Comparison of ENCODE assay signal across 1 cellular context in genomic region chr7:137934941-137935848, GRCh38.
TF ChIP-seq lines count a peak whose summit lies in the region.

No MANE protein-coding gene starts in this region.

TF ChIP-seq in GM12878, 131 proteins besides CTCF, POLR2A, EP300 and RAD21 (continued from another document):
- TF ChIP-seq MLLT1 (IDR thresholded peaks at IDR 0.05) = 0 out of 2 replicates have a peak, but pooled peaks have one; percentile 13
- TF ChIP-seq CBX5 (IDR thresholded peaks at IDR 0.05; ENCODE audit: low read depth) = no peak; the same call in 1 of the 2 replicates
- 0 out of 2 replicates have a peak, but pooled peaks have one; percentile 9 for TF ChIP-seq CREB1 (IDR thresholded peaks at IDR 0.05; ENCODE audit: low read depth)
- TF ChIP-seq SKIL (IDR thresholded peaks at IDR 0.05; ENCODE audit: low read depth, poor library complexity, severe bottlenecking) = no peak
- TF ChIP-seq SMARCA5 (IDR thresholded peaks at IDR 0.05) = peak; percentile 74
- TF ChIP-seq HCFC1 (IDR thresholded peaks at IDR 0.05; ENCODE audit: low read length) = no peak
- peak; percentile 17; the same call in 1 of the 2 replicates for TF ChIP-seq RUNX3 (IDR thresholded peaks at IDR 0.05; ENCODE audit: low read length)
- TF ChIP-seq ZBED1 (IDR thresholded peaks at IDR 0.05; ENCODE audit: borderline replicate concordance) = 0 out of 2 replicates have a peak, but pooled peaks have one; percentile 23
- peak; percentile 68 for TF ChIP-seq RELB (IDR thresholded peaks at IDR 0.05; ENCODE audit: low read depth)
- TF ChIP-seq ATF7 (IDR thresholded peaks at IDR 0.05; ENCODE audit: low read depth) = 0 out of 2 replicates have a peak, but pooled peaks have one; percentile 14
- TF ChIP-seq CREM (IDR thresholded peaks at IDR 0.05; ENCODE audit: low read depth) = no peak
- TF ChIP-seq, protein P1, sequence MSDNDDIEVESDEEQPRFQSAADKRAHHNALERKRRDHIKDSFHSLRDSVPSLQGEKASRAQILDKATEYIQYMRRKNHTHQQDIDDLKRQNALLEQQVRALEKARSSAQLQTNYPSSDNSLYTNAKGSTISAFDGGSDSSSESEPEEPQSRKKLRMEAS (IDR thresholded peaks at IDR 0.05; ENCODE audit: low read depth, low read length) = no peak
- peak; percentile 64; the same call in 1 of the 2 replicates for TF ChIP-seq NFIC (IDR thresholded peaks at IDR 0.05; ENCODE audit: low read depth, low read length)
- TF ChIP-seq NBN (IDR thresholded peaks at IDR 0.05) = no peak; the same call in 1 of the 2 replicates
- TF ChIP-seq NRF1 (conservative IDR thresholded peaks at IDR 0.05; ENCODE audit: low read depth, low read length) = no peak
- peak; percentile 39; the same call in 1 of the 2 replicates for TF ChIP-seq IRF4 (IDR thresholded peaks at IDR 0.05; ENCODE audit: low read depth, low read length)
- TF ChIP-seq MTA2 (IDR thresholded peaks at IDR 0.05; ENCODE audit: low read depth) = peak; percentile 11; the same call in 1 of the 2 replicates
- peak; percentile 64; the same call in 1 of the 2 replicates for TF ChIP-seq TCF7 (IDR thresholded peaks at IDR 0.05; ENCODE audit: borderline replicate concordance)
- TF ChIP-seq FOXM1 (IDR thresholded peaks at IDR 0.05; ENCODE audit: low read depth, low read length) = peak; percentile 17; the same call in 1 of the 2 replicates
- TF ChIP-seq JUNB (IDR thresholded peaks at IDR 0.05) = peak; percentile 81
- TF ChIP-seq ETV6 (conservative IDR thresholded peaks at IDR 0.05 in 1 of 2, IDR thresholded peaks at IDR 0.05 in 1 of 2; ENCODE audit: borderline replicate concordance in 1 of 2, low read depth in 1 of 2) = 0 out of 4 replicates have a peak, but pooled peaks of 1 of the 2 experiments have one; percentile 36
- no peak for TF ChIP-seq JUND (IDR thresholded peaks at IDR 0.05; ENCODE audit: low read depth, low read length)
- TF ChIP-seq SMAD1 (IDR thresholded peaks at IDR 0.05; ENCODE audit: low read depth, partially characterized antibody) = no peak
